ENCODE assay signal across 14 cellular contexts in the genomic region with DNA sequence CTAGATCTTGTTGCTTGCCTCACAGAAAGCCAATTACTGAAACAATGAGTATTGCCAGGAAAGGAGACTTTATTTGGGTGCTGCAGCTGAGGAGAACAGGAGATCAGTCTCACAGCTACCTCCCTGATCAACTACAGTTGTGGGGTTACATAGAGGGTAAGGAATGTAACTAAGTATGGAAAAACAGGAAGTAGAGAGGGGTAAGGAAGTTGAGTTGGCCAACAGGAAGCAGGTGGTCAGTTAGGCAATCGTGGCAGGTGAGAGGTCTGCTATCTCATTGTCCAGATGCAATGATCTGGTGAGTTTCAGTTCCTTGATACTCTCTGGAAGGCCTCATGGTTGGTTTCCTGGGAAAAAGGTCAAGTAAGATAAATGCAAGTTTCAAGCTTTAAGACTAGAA.
DNase-seq lines count a peak whose midpoint lies in the region; ATAC-seq lines count a peak whose summit lies in the region.
"Had no signal": no experiment of that assay in that cellular context is flagged by ENCODE, and none has a peak within 500 bp of the region (broad histone marks: within the 10 kb centered on the region; RNA-seq: fewer than 3 reads in every experiment).

No MANE protein-coding gene starts in this region.

- intact Hi-C loops in dendritic cell treated with granulocyte-macrophage colony-stimulating factor and Interleukin-4, amounts not matched to agents 40 ng/mL and 50 ng/mL, for 4 days (cut with micrococcal nuclease), result loop anchor here (10.0 kb wide), 1 partner anchor 78 kb away; no protein-coding TSS in a partner anchor

- no peak overlapping the region for H3K4me3 Mint-ChIP-seq in dendritic cell treated with granulocyte-macrophage colony-stimulating factor and Interleukin-4, amounts not matched to agents 40 ng/mL and 50 ng/mL, for 4 days
- H3K4me3 Mint-ChIP-seq in activated T-cell treated with anti-CD3 and anti-CD28 coated beads, Interleukin-2, amount 50 U/mL, for 24 hours, result no peak overlapping the region
- H3K4me3 Mint-ChIP-seq: CD8-positive, alpha-beta T cell had no signal

- peaks cover 19% of the 10 kb centered on the region for H3K4me1 Mint-ChIP-seq in dendritic cell treated with granulocyte-macrophage colony-stimulating factor and Interleukin-4, amounts not matched to agents 40 ng/mL and 50 ng/mL, for 4 days (ENCODE audit: low read depth)
- H3K4me1 Mint-ChIP-seq in activated T-cell treated with anti-CD3 and anti-CD28 coated beads, Interleukin-2, amount 50 U/mL, for 24 hours (ENCODE audit: low read depth), result no peaks in the 10 kb centered on the region

- peaks cover 49% of the 10 kb centered on the region for H3K9me3 Mint-ChIP-seq in dendritic cell treated with granulocyte-macrophage colony-stimulating factor and Interleukin-4, amounts not matched to agents 40 ng/mL and 50 ng/mL, for 4 days
- peaks cover 2% of the 10 kb centered on the region for H3K9me3 Mint-ChIP-seq in activated T-cell treated with anti-CD3 and anti-CD28 coated beads, Interleukin-2, amount 50 U/mL, for 24 hours

- peaks cover 24% of the 10 kb centered on the region for H3K36me3 Mint-ChIP-seq in dendritic cell treated with granulocyte-macrophage colony-stimulating factor and Interleukin-4, amounts not matched to agents 40 ng/mL and 50 ng/mL, for 4 days (ENCODE audit: low read depth)
- H3K36me3 Mint-ChIP-seq in activated T-cell treated with anti-CD3 and anti-CD28 coated beads, Interleukin-2, amount 50 U/mL, for 24 hours (ENCODE audit: low read depth), result no peaks in the 10 kb centered on the region
- H3K36me3 Mint-ChIP-seq: CD8-positive, alpha-beta T cell had no signal

- peak; percentile 49 for DNase-seq in EL
- peak; percentile 76 for DNase-seq in NCI-H226
- DNase-seq in midbrain (lab: John Stamatoyannopoulos, UW), result peak; percentile 31
- no peak for DNase-seq in activated T-cell treated with anti-CD3 and anti-CD28 coated beads, Interleukin-2, amount 50 U/mL, for 24 hours
- DNase-seq: activated T-cell treated with anti-CD3 and anti-CD28 coated beads for 4 hours; CD8-positive, alpha-beta T cell; effector CD8-positive, alpha-beta T cell; NCI-H446 treated with DMSO at 0.1 percent for 48 hours; stimulated activated CD4-positive, alpha-beta T cell treated with anti-CD3 and anti-CD28 coated beads, Interleukin-2, amount 100 ng/mL, for 24 hours; stimulated activated naive CD4-positive, alpha-beta T cell treated with Interleukin-2 at 50 U/mL for 16 hours had no signal

- no peaks in the 10 kb centered on the region for H3K27me3 Mint-ChIP-seq in dendritic cell treated with granulocyte-macrophage colony-stimulating factor and Interleukin-4, amounts not matched to agents 40 ng/mL and 50 ng/mL, for 4 days
- H3K27me3 Mint-ChIP-seq in activated T-cell treated with anti-CD3 and anti-CD28 coated beads, Interleukin-2, amount 50 U/mL, for 24 hours, result no peaks in the 10 kb centered on the region

- ATAC-seq in GM21390 (IDR thresholded peaks at IDR 0.05; ENCODE audit: unreplicated experiment) (no peak), HG02678 (IDR thresholded peaks at IDR 0.05; ENCODE audit: unreplicated experiment) (no peak), GM18909 (IDR thresholded peaks at IDR 0.05; ENCODE audit: poor library complexity, unreplicated experiment) (no peak)
- ATAC-seq: CD8-positive, alpha-beta T cell had no signal

- peak overlapping the region; percentile 69 for H3K27ac Mint-ChIP-seq in dendritic cell treated with granulocyte-macrophage colony-stimulating factor and Interleukin-4, amounts not matched to agents 40 ng/mL and 50 ng/mL, for 4 days
- no peak overlapping the region for H3K27ac Mint-ChIP-seq in activated T-cell treated with anti-CD3 and anti-CD28 coated beads, Interleukin-2, amount 50 U/mL, for 24 hours
- H3K27ac Mint-ChIP-seq: CD8-positive, alpha-beta T cell had no signal
